29 cellular contexts compared by ENCODE assay signal in genomic region chr17:4827399-4827798, GRCh38. TPM values are rescaled to one million over a fixed set of nuclear protein-coding genes. Genes with fewer than 3 reads are reported as not detected.
"Had no signal": no experiment of that assay in that cellular context is flagged by ENCODE, and none has a peak within 500 bp of the region (broad histone marks: within the 10 kb centered on the region; RNA-seq: fewer than 3 reads in every experiment).

No MANE protein-coding gene starts in this region.

- H3K9me3 Mint-ChIP-seq: activated B cell treated with CpG ODN at 0.5 μM for 24 hours; activated CD8-positive, alpha-beta T cell treated with anti-CD3 and anti-CD28 coated beads for 36 hours; activated T-cell treated with anti-CD3 and anti-CD28 coated beads, Interleukin-2, amount 50 U/mL, for 4 hours; activated T-helper 17 cell treated with anti-CD3 and anti-CD28 coated beads, Interleukin-2, amount 50 U/mL, for 72 hours; memory B cell; naive thymus-derived CD8-positive, alpha-beta T cell; T-helper 2 cell treated with Interferon-gamma antibody and Interleukin-4, amounts not matched to agents 5 μg/mL and 100 μg/mL, for 36 hours had no signal

- ATAC-seq: activated CD8-positive, alpha-beta T cell treated with anti-CD3 and anti-CD28 coated beads for 36 hours; activated T-cell treated with anti-CD3 and anti-CD28 coated beads, Interleukin-2, amount 50 U/mL, for 4 hours; activated T-helper 17 cell treated with anti-CD3 and anti-CD28 coated beads, Interleukin-2, amount 50 U/mL, for 72 hours; heart right ventricle; naive thymus-derived CD8-positive, alpha-beta T cell had no signal

- H3K27ac Mint-ChIP-seq: activated B cell treated with CpG ODN at 0.5 μM for 24 hours; activated CD8-positive, alpha-beta T cell treated with anti-CD3 and anti-CD28 coated beads for 36 hours; activated T-helper 17 cell treated with anti-CD3 and anti-CD28 coated beads, Interleukin-2, amount 50 U/mL, for 72 hours; memory B cell; naive thymus-derived CD8-positive, alpha-beta T cell; T-helper 2 cell treated with Interferon-gamma antibody and Interleukin-4, amounts not matched to agents 5 μg/mL and 100 μg/mL, for 36 hours had no signal

- H3K4me1 Mint-ChIP-seq: activated B cell treated with CpG ODN at 0.5 μM for 24 hours; activated T-helper 17 cell treated with anti-CD3 and anti-CD28 coated beads, Interleukin-2, amount 50 U/mL, for 72 hours; memory B cell; naive thymus-derived CD8-positive, alpha-beta T cell had no signal

- DNase-seq: activated B cell treated with CpG ODN at 0.5 μM for 24 hours; activated CD4-positive, alpha-beta T cell treated with anti-CD3 and anti-CD28 coated beads, Interleukin-2, amount 50 U/mL, for 1 hour; activated CD8-positive, alpha-beta T cell treated with anti-CD3 and anti-CD28 coated beads for 36 hours; activated gamma-delta T cell treated with Interleukin-2 at 50 U/mL for 16 hours; activated naive CD4-positive, alpha-beta T cell treated with anti-CD3 and anti-CD28 coated beads, Interleukin-2, amount 50 U/mL, for 16 hours; activated T-cell treated with anti-CD3 and anti-CD28 coated beads, Interleukin-2, amount 50 U/mL, for 4 hours; amniotic stem cell; caudate nucleus; cortex of kidney; foreskin fibroblast; heart right ventricle; naive thymus-derived CD8-positive, alpha-beta T cell; right lobe of liver; stimulated activated CD4-positive, alpha-beta T cell treated with anti-CD3 and anti-CD28 coated beads, Interleukin-2, amount 100 ng/mL, for 48 hours; stimulated activated naive CD4-positive, alpha-beta T cell treated with Interleukin-2 at 50 U/mL for 16 hours had no signal

- H3K27ac ChIP-seq: heart right ventricle, right lobe of liver, tibial nerve had no signal

- H3K9me3 ChIP-seq: heart right ventricle, right lobe of liver, tibial nerve had no signal

- H3K4me3 Mint-ChIP-seq: activated B cell treated with CpG ODN at 0.5 μM for 24 hours; activated CD8-positive, alpha-beta T cell treated with anti-CD3 and anti-CD28 coated beads for 36 hours; activated T-cell treated with anti-CD3 and anti-CD28 coated beads, Interleukin-2, amount 50 U/mL, for 4 hours; activated T-helper 17 cell treated with anti-CD3 and anti-CD28 coated beads, Interleukin-2, amount 50 U/mL, for 72 hours; memory B cell; naive thymus-derived CD8-positive, alpha-beta T cell; T-helper 2 cell treated with Interferon-gamma antibody and Interleukin-4, amounts not matched to agents 5 μg/mL and 100 μg/mL, for 36 hours had no signal

- H3K4me3 ChIP-seq: heart right ventricle, right lobe of liver, tibial nerve had no signal

- H3K4me1 ChIP-seq: heart right ventricle, right lobe of liver, tibial nerve had no signal

- H3K36me3 Mint-ChIP-seq: naive thymus-derived CD8-positive, alpha-beta T cell had no signal

- H3K27me3 ChIP-seq: heart right ventricle, right lobe of liver, tibial nerve had no signal

- FAIRE-seq: astrocyte, endothelial cell of umbilical vein had no signal

- H3K27me3 Mint-ChIP-seq: activated B cell treated with CpG ODN at 0.5 μM for 24 hours; activated CD8-positive, alpha-beta T cell treated with anti-CD3 and anti-CD28 coated beads for 36 hours; activated T-helper 17 cell treated with anti-CD3 and anti-CD28 coated beads, Interleukin-2, amount 50 U/mL, for 72 hours; memory B cell had no signal

- H3K36me3 ChIP-seq: right lobe of liver had no signal

RNA-seq across cellular contexts. Expression of gene GLTPD2, which starts 38.6 kb away (rescaled TPM):
- total RNA-seq: activated B cell treated with CpG ODN at 0.5 μM for 24 hours; activated CD8-positive, alpha-beta T cell treated with anti-CD3 and anti-CD28 coated beads for 36 hours; activated T-cell treated with anti-CD3 and anti-CD28 coated beads, Interleukin-2, amount 50 U/mL, for 4 hours; activated T-helper 17 cell treated with anti-CD3 and anti-CD28 coated beads, Interleukin-2, amount 50 U/mL, for 72 hours; astrocyte; chondrocyte; endothelial cell of umbilical vein; kidney epithelial cell; naive thymus-derived CD8-positive, alpha-beta T cell; osteocyte; posterior vena cava; renal cortical epithelial cell; skeletal muscle tissue; temporal lobe; tibial nerve; ureter had no signal
- polyA plus RNA-seq: endothelial cell of umbilical vein, heart right ventricle had no signal
